In genomic region chr4:73222466-73223257, GRCh38 we compare ENCODE assay signal across 1 cellular context.
TF ChIP-seq lines count a peak whose summit lies in the region.

No MANE protein-coding gene starts in this region.

TF ChIP-seq in H1, 55 proteins besides CTCF, POLR2A, EP300 and RAD21:
- no peak for TF ChIP-seq CHD7 (IDR thresholded peaks at IDR 0.05; ENCODE audit: insufficient replicate concordance, low read length)
- TF ChIP-seq JUND (IDR thresholded peaks at IDR 0.05; ENCODE audit: low read length), result peak; percentile 71
- TF ChIP-seq MAFK (IDR thresholded peaks at IDR 0.05; ENCODE audit: low read depth, low read length), result 0 out of 2 replicates have a peak, but pooled peaks have one; percentile 6
